In genomic region chr4:26141916-26142638, GRCh38 we compare ENCODE assay signal across 9 cellular contexts.
DNase-seq lines count a peak whose midpoint lies in the region; ATAC-seq and TF ChIP-seq lines count a peak whose summit lies in the region.
"Had no signal": no experiment of that assay in that cellular context is flagged by ENCODE, and none has a peak within 500 bp of the region (broad histone marks: within the 10 kb centered on the region; RNA-seq: fewer than 3 reads in every experiment).

No MANE protein-coding gene starts in this region.

- no peak overlapping the region for H3K4me3 Mint-ChIP-seq in activated CD8-positive, alpha-beta memory T cell treated with anti-CD3 and anti-CD28 coated beads, Interleukin-2, amount 10 ng/mL, durations not matched to agents 7 days and 5 days
- peak overlapping the region; percentile 11 for H3K4me3 Mint-ChIP-seq in stimulated activated effector memory CD8-positive, alpha-beta T cell treated with anti-CD3 and anti-CD28 coated beads, Interleukin-12 subunit alpha, Interleukin-12 subunit beta, amount 100 ng/mL, for 72 hours

- H3K27ac Mint-ChIP-seq in activated CD8-positive, alpha-beta memory T cell treated with anti-CD3 and anti-CD28 coated beads, Interleukin-2, amount 10 ng/mL, durations not matched to agents 7 days and 5 days: peak overlapping the region; percentile 65
- peak overlapping the region; percentile 10 for H3K27ac Mint-ChIP-seq in stimulated activated effector memory CD8-positive, alpha-beta T cell treated with anti-CD3 and anti-CD28 coated beads, Interleukin-12 subunit alpha, Interleukin-12 subunit beta, amount 100 ng/mL, for 72 hours

- peaks cover 4% of the 10 kb centered on the region for H3K9me3 Mint-ChIP-seq in activated CD8-positive, alpha-beta memory T cell treated with anti-CD3 and anti-CD28 coated beads, Interleukin-2, amount 10 ng/mL, durations not matched to agents 7 days and 5 days (ENCODE audit: low read depth)
- H3K9me3 Mint-ChIP-seq in stimulated activated effector memory CD8-positive, alpha-beta T cell treated with anti-CD3 and anti-CD28 coated beads, Interleukin-12 subunit alpha, Interleukin-12 subunit beta, amount 100 ng/mL, for 72 hours: no peaks in the 10 kb centered on the region

- H3K27me3 Mint-ChIP-seq in activated CD8-positive, alpha-beta memory T cell treated with anti-CD3 and anti-CD28 coated beads, Interleukin-2, amount 10 ng/mL, durations not matched to agents 7 days and 5 days: no peaks in the 10 kb centered on the region

- peaks cover 12% of the 10 kb centered on the region for H3K36me3 Mint-ChIP-seq in activated CD8-positive, alpha-beta memory T cell treated with anti-CD3 and anti-CD28 coated beads, Interleukin-2, amount 10 ng/mL, durations not matched to agents 7 days and 5 days
- no peaks in the 10 kb centered on the region for H3K36me3 Mint-ChIP-seq in stimulated activated effector memory CD8-positive, alpha-beta T cell treated with anti-CD3 and anti-CD28 coated beads, Interleukin-12 subunit alpha, Interleukin-12 subunit beta, amount 100 ng/mL, for 72 hours

- peaks cover 38% of the 10 kb centered on the region for H3K4me1 Mint-ChIP-seq in activated CD8-positive, alpha-beta memory T cell treated with anti-CD3 and anti-CD28 coated beads, Interleukin-2, amount 10 ng/mL, durations not matched to agents 7 days and 5 days
- peaks cover 62% of the 10 kb centered on the region for H3K4me1 Mint-ChIP-seq in stimulated activated effector memory CD8-positive, alpha-beta T cell treated with anti-CD3 and anti-CD28 coated beads, Interleukin-12 subunit alpha, Interleukin-12 subunit beta, amount 100 ng/mL, for 72 hours

- TF ChIP-seq CTCF in foreskin fibroblast (IDR thresholded peaks at IDR 0.05; ENCODE audit: low read depth, low read length): no peak

- no peak overlapping the region for H3K4me3 ChIP-seq in foreskin fibroblast (ENCODE audit: low read depth in 1 of 2, low read length in 2 of 2)
- H3K4me3 ChIP-seq: SJSA1 had no signal

- peak; percentile 36 for DNase-seq in activated CD8-positive, alpha-beta memory T cell treated with anti-CD3 and anti-CD28 coated beads, Interleukin-2, amount 10 ng/mL, durations not matched to agents 7 days and 5 days
- DNase-seq in activated CD8-positive, alpha-beta memory T cell treated with anti-CD3 and anti-CD28 coated beads for 24 hours: no peak
- DNase-seq in NCI-H1048 (lab: John Stamatoyannopoulos, UW): peak; percentile 27
- DNase-seq in foreskin fibroblast: peak; percentile 80 to 94
- DNase-seq in stimulated activated effector memory CD8-positive, alpha-beta T cell treated with anti-CD3 and anti-CD28 coated beads, Interleukin-12 subunit alpha, Interleukin-12 subunit beta, amount 100 ng/mL, for 72 hours (ENCODE audit: low spot score in 2 of 2): no peak
- no peak for DNase-seq in NCI-H128 (lab: John Stamatoyannopoulos, UW; ENCODE audit: unreplicated experiment)
- DNase-seq in GOT3 (lab: John Stamatoyannopoulos, UW): no peak

- CTCF ChIA-PET in activated CD8-positive, alpha-beta memory T cell treated with anti-CD3 and anti-CD28 coated beads, Interleukin-2, amount 10 ng/mL, durations not matched to agents 7 days and 5 days (lab: Charles Lee): interaction anchor here (0.8 to 1.4 kb wide), 4 partner anchors 13 to 797 kb away, joined by 3 read pairs; no protein-coding TSS in a partner anchor

- ATAC-seq in activated CD8-positive, alpha-beta memory T cell treated with anti-CD3 and anti-CD28 coated beads, Interleukin-2, amount 10 ng/mL, durations not matched to agents 7 days and 5 days: no peak
- ATAC-seq in stimulated activated effector memory CD8-positive, alpha-beta T cell treated with anti-CD3 and anti-CD28 coated beads, Interleukin-12 subunit alpha, Interleukin-12 subunit beta, amount 100 ng/mL, for 72 hours: peak; percentile 46
- ATAC-seq in GM21390 (IDR thresholded peaks at IDR 0.05; ENCODE audit: unreplicated experiment): no peak

Comparison
In these comparisons a context has a peak if more than half of its experiments do, and no peak if none do; other contexts are left out.
1. DNase-seq: peak in activated CD8-positive, alpha-beta memory T cell treated with anti-CD3 and anti-CD28 coated beads, Interleukin-2, amount 10 ng/mL, durations not matched to agents 7 days and 5 days (single experiment), NCI-H1048 (single experiment) and foreskin fibroblast (2 of 2); none in activated CD8-positive, alpha-beta memory T cell treated with anti-CD3 and anti-CD28 coated beads for 24 hours (single experiment), stimulated activated effector memory CD8-positive, alpha-beta T cell treated with anti-CD3 and anti-CD28 coated beads, Interleukin-12 subunit alpha, Interleukin-12 subunit beta, amount 100 ng/mL, for 72 hours (0 of 2), NCI-H128 (single experiment) and GOT3 (single experiment).